1 cellular context compared by ENCODE assay signal in the genomic region with DNA sequence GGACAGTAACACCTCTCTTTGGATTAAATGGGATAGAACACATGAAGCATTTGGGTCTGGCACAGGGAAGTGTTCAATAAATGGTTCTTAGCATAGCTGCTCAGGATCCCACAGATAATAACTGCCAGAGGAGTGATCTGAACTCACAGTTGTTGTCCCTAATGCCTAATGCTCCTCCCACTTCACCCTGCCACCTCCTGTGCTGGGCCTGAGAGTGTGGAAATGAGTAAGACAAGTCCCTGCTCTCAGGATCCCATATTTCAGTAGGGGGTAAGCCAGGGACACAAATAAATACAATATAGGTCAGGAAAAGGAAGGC.
TF ChIP-seq lines count a peak whose summit lies in the region.

No MANE protein-coding gene starts in this region.

TF ChIP-seq in HEK293, 187 proteins besides CTCF, POLR2A, EP300 and RAD21 (continued from another document):
- TF ChIP-seq, protein P1, sequence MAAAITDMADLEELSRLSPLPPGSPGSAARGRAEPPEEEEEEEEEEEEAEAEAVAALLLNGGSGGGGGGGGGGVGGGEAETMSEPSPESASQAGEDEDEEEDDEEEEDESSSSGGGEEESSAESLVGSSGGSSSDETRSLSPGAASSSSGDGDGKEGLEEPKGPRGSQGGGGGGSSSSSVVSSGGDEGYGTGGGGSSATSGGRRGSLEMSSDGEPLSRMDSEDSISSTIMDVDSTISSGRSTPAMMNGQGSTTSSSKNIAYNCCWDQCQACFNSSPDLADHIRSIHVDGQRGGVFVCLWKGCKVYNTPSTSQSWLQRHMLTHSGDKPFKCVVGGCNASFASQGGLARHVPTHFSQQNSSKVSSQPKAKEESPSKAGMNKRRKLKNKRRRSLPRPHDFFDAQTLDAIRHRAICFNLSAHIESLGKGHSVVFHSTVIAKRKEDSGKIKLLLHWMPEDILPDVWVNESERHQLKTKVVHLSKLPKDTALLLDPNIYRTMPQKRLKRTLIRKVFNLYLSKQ (tag by site-specific recombination; IDR thresholded peaks at IDR 0.05; ENCODE audit: borderline replicate concordance), result no peak
- TF ChIP-seq ZNF335 (tag by site-specific recombination; conservative IDR thresholded peaks at IDR 0.05) (peak; percentile 50), ZNF174 (tag by site-specific recombination; IDR thresholded peaks at IDR 0.05) (no peak), ZNF561 (tag by site-specific recombination; IDR thresholded peaks at IDR 0.05; ENCODE audit: borderline replicate concordance) (no peak), ZBTB8A (tag by site-specific recombination; IDR thresholded peaks at IDR 0.05) (no peak), ZNF600 (tag by site-specific recombination; IDR thresholded peaks at IDR 0.05) (peak; percentile 59), ZFP69B (tag by site-specific recombination; IDR thresholded peaks at IDR 0.05) (no peak), ZNF248 (tag by site-specific recombination; IDR thresholded peaks at IDR 0.05) (no peak), SCRT2 (tag by site-specific recombination; IDR thresholded peaks at IDR 0.05) (no peak), ZNF266 (tag by site-specific recombination; IDR thresholded peaks at IDR 0.05; ENCODE audit: low read depth) (no peak), ZBTB17 (tag by site-specific recombination; IDR thresholded peaks at IDR 0.05) (peak; percentile 41; the same call in 1 of the 2 replicates), ZNF514 (tag by site-specific recombination; IDR thresholded peaks at IDR 0.05) (no peak)
- TF ChIP-seq, protein P2, sequence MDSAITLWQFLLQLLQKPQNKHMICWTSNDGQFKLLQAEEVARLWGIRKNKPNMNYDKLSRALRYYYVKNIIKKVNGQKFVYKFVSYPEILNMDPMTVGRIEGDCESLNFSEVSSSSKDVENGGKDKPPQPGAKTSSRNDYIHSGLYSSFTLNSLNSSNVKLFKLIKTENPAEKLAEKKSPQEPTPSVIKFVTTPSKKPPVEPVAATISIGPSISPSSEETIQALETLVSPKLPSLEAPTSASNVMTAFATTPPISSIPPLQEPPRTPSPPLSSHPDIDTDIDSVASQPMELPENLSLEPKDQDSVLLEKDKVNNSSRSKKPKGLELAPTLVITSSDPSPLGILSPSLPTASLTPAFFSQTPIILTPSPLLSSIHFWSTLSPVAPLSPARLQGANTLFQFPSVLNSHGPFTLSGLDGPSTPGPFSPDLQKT (IDR thresholded peaks at IDR 0.05; ENCODE audit: borderline replicate concordance, low read depth, low read length), result no peak
- TF ChIP-seq, protein P3, sequence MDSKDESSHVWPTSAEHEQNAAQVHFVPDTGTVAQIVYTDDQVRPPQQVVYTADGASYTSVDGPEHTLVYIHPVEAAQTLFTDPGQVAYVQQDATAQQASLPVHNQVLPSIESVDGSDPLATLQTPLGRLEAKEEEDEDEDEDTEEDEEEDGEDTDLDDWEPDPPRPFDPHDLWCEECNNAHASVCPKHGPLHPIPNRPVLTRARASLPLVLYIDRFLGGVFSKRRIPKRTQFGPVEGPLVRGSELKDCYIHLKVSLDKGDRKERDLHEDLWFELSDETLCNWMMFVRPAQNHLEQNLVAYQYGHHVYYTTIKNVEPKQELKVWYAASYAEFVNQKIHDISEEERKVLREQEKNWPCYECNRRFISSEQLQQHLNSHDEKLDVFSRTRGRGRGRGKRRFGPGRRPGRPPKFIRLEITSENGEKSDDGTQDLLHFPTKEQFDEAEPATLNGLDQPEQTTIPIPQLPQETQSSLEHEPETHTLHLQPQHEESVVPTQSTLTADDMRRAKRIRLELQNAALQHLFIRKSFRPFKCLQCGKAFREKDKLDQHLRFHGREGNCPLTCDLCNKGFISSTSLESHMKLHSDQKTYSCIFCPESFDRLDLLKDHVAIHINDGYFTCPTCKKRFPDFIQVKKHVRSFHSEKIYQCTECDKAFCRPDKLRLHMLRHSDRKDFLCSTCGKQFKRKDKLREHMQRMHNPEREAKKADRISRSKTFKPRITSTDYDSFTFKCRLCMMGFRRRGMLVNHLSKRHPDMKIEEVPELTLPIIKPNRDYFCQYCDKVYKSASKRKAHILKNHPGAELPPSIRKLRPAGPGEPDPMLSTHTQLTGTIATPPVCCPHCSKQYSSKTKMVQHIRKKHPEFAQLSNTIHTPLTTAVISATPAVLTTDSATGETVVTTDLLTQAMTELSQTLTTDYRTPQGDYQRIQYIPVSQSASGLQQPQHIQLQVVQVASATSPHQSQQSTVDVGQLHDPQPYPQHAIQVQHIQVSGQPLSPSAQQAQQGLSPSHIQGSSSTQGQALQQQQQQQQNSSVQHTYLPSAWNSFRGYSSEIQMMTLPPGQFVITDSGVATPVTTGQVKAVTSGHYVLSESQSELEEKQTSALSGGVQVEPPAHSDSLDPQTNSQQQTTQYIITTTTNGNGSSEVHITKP (tag by site-specific recombination; IDR thresholded peaks at IDR 0.05), result no peak
- TF ChIP-seq, protein P4, sequence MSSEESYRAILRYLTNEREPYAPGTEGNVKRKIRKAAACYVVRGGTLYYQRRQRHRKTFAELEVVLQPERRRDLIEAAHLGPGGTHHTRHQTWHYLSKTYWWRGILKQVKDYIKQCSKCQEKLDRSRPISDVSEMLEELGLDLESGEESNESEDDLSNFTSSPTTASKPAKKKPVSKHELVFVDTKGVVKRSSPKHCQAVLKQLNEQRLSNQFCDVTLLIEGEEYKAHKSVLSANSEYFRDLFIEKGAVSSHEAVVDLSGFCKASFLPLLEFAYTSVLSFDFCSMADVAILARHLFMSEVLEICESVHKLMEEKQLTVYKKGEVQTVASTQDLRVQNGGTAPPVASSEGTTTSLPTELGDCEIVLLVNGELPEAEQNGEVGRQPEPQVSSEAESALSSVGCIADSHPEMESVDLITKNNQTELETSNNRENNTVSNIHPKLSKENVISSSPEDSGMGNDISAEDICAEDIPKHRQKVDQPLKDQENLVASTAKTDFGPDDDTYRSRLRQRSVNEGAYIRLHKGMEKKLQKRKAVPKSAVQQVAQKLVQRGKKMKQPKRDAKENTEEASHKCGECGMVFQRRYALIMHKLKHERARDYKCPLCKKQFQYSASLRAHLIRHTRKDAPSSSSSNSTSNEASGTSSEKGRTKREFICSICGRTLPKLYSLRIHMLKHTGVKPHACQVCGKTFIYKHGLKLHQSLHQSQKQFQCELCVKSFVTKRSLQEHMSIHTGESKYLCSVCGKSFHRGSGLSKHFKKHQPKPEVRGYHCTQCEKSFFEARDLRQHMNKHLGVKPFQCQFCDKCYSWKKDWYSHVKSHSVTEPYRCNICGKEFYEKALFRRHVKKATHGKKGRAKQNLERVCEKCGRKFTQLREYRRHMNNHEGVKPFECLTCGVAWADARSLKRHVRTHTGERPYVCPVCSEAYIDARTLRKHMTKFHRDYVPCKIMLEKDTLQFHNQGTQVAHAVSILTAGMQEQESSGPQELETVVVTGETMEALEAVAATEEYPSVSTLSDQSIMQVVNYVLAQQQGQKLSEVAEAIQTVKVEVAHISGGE (tag by site-specific recombination; conservative IDR thresholded peaks at IDR 0.05; ENCODE audit: low read depth), result no peak
- TF ChIP-seq, protein P5, sequence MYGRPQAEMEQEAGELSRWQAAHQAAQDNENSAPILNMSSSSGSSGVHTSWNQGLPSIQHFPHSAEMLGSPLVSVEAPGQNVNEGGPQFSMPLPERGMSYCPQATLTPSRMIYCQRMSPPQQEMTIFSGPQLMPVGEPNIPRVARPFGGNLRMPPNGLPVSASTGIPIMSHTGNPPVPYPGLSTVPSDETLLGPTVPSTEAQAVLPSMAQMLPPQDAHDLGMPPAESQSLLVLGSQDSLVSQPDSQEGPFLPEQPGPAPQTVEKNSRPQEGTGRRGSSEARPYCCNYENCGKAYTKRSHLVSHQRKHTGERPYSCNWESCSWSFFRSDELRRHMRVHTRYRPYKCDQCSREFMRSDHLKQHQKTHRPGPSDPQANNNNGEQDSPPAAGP (tag by site-specific recombination; IDR thresholded peaks at IDR 0.05), result no peak
